Comparison of ENCODE assay signal across 2 cellular contexts in genomic region chr2:36732701-36733036, GRCh38.
TF ChIP-seq lines count a peak whose summit lies in the region.

No MANE protein-coding gene starts in this region.

TF ChIP-seq in A549, 52 proteins besides CTCF, POLR2A, EP300 and RAD21 (continued from another document):
- TF ChIP-seq ZFP36 (IDR thresholded peaks at IDR 0.05; ENCODE audit: borderline replicate concordance, partially characterized antibody) (peak; percentile 63), USF2 (IDR thresholded peaks at IDR 0.05) (no peak), ZC3H11A (IDR thresholded peaks at IDR 0.05) (no peak)
- TF ChIP-seq, protein P1, sequence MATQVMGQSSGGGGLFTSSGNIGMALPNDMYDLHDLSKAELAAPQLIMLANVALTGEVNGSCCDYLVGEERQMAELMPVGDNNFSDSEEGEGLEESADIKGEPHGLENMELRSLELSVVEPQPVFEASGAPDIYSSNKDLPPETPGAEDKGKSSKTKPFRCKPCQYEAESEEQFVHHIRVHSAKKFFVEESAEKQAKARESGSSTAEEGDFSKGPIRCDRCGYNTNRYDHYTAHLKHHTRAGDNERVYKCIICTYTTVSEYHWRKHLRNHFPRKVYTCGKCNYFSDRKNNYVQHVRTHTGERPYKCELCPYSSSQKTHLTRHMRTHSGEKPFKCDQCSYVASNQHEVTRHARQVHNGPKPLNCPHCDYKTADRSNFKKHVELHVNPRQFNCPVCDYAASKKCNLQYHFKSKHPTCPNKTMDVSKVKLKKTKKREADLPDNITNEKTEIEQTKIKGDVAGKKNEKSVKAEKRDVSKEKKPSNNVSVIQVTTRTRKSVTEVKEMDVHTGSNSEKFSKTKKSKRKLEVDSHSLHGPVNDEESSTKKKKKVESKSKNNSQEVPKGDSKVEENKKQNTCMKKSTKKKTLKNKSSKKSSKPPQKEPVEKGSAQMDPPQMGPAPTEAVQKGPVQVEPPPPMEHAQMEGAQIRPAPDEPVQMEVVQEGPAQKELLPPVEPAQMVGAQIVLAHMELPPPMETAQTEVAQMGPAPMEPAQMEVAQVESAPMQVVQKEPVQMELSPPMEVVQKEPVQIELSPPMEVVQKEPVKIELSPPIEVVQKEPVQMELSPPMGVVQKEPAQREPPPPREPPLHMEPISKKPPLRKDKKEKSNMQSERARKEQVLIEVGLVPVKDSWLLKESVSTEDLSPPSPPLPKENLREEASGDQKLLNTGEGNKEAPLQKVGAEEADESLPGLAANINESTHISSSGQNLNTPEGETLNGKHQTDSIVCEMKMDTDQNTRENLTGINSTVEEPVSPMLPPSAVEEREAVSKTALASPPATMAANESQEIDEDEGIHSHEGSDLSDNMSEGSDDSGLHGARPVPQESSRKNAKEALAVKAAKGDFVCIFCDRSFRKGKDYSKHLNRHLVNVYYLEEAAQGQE (IDR thresholded peaks at IDR 0.05): no peak

TF ChIP-seq in H1, 55 proteins besides CTCF, POLR2A, EP300 and RAD21:
- TF ChIP-seq SIX5 (IDR thresholded peaks at IDR 0.05; ENCODE audit: low read depth, low read length): no peak
- TF ChIP-seq CREB1 (IDR thresholded peaks at IDR 0.05): no peak
- TF ChIP-seq MAX (IDR thresholded peaks at IDR 0.05): no peak
- no peak for TF ChIP-seq POLR2AphosphoS5 (IDR thresholded peaks at IDR 0.05; ENCODE audit: low read depth, low read length)
- no peak for TF ChIP-seq RXRA (IDR thresholded peaks at IDR 0.05; ENCODE audit: insufficient read depth, low read depth, low read length)
- TF ChIP-seq, protein P2, sequence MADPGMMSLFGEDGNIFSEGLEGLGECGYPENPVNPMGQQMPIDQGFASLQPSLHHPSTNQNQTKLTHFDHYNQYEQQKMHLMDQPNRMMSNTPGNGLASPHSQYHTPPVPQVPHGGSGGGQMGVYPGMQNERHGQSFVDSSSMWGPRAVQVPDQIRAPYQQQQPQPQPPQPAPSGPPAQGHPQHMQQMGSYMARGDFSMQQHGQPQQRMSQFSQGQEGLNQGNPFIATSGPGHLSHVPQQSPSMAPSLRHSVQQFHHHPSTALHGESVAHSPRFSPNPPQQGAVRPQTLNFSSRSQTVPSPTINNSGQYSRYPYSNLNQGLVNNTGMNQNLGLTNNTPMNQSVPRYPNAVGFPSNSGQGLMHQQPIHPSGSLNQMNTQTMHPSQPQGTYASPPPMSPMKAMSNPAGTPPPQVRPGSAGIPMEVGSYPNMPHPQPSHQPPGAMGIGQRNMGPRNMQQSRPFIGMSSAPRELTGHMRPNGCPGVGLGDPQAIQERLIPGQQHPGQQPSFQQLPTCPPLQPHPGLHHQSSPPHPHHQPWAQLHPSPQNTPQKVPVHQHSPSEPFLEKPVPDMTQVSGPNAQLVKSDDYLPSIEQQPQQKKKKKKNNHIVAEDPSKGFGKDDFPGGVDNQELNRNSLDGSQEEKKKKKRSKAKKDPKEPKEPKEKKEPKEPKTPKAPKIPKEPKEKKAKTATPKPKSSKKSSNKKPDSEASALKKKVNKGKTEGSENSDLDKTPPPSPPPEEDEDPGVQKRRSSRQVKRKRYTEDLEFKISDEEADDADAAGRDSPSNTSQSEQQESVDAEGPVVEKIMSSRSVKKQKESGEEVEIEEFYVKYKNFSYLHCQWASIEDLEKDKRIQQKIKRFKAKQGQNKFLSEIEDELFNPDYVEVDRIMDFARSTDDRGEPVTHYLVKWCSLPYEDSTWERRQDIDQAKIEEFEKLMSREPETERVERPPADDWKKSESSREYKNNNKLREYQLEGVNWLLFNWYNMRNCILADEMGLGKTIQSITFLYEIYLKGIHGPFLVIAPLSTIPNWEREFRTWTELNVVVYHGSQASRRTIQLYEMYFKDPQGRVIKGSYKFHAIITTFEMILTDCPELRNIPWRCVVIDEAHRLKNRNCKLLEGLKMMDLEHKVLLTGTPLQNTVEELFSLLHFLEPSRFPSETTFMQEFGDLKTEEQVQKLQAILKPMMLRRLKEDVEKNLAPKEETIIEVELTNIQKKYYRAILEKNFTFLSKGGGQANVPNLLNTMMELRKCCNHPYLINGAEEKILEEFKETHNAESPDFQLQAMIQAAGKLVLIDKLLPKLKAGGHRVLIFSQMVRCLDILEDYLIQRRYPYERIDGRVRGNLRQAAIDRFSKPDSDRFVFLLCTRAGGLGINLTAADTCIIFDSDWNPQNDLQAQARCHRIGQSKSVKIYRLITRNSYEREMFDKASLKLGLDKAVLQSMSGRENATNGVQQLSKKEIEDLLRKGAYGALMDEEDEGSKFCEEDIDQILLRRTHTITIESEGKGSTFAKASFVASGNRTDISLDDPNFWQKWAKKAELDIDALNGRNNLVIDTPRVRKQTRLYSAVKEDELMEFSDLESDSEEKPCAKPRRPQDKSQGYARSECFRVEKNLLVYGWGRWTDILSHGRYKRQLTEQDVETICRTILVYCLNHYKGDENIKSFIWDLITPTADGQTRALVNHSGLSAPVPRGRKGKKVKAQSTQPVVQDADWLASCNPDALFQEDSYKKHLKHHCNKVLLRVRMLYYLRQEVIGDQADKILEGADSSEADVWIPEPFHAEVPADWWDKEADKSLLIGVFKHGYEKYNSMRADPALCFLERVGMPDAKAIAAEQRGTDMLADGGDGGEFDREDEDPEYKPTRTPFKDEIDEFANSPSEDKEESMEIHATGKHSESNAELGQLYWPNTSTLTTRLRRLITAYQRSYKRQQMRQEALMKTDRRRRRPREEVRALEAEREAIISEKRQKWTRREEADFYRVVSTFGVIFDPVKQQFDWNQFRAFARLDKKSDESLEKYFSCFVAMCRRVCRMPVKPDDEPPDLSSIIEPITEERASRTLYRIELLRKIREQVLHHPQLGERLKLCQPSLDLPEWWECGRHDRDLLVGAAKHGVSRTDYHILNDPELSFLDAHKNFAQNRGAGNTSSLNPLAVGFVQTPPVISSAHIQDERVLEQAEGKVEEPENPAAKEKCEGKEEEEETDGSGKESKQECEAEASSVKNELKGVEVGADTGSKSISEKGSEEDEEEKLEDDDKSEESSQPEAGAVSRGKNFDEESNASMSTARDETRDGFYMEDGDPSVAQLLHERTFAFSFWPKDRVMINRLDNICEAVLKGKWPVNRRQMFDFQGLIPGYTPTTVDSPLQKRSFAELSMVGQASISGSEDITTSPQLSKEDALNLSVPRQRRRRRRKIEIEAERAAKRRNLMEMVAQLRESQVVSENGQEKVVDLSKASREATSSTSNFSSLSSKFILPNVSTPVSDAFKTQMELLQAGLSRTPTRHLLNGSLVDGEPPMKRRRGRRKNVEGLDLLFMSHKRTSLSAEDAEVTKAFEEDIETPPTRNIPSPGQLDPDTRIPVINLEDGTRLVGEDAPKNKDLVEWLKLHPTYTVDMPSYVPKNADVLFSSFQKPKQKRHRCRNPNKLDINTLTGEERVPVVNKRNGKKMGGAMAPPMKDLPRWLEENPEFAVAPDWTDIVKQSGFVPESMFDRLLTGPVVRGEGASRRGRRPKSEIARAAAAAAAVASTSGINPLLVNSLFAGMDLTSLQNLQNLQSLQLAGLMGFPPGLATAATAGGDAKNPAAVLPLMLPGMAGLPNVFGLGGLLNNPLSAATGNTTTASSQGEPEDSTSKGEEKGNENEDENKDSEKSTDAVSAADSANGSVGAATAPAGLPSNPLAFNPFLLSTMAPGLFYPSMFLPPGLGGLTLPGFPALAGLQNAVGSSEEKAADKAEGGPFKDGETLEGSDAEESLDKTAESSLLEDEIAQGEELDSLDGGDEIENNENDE (IDR thresholded peaks at IDR 0.05; ENCODE audit: insufficient replicate concordance, low read length): no peak
